ENCODE assay signal across 24 cellular contexts in the genomic region with DNA sequence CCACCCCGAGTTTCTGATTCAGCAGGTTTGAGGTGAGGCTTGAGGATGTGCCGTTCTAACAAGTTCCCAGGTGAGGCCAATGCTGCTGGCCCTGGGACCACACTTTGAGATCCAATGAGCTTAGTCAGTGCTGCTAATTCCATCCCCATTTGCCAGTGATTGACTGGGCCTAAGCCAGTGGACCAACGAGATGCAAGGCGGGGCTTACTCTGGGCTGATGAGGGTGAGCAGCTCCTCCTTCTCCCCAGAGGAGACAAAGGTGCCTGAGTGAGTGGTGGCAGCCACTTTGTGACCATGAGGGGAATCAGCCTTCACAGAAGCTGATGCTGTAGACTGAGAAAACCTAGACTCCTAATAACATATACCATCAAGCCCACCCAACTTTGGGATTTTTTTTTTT. TPM values are rescaled to one million over a fixed set of nuclear protein-coding genes. Genes with fewer than 3 reads are reported as not detected.
"Had no signal": no experiment of that assay in that cellular context is flagged by ENCODE, and none has a peak within 500 bp of the region (broad histone marks: within the 10 kb centered on the region; RNA-seq: fewer than 3 reads in every experiment).

No MANE protein-coding gene starts in this region.

- H3K9me3 Mint-ChIP-seq: activated CD4-positive, alpha-beta T cell treated with anti-CD3 and anti-CD28 coated beads, Interleukin-2, amount 10 ng/mL, durations not matched to agents 7 days and 5 days; activated naive CD4-positive, alpha-beta T cell treated with anti-CD3 and anti-CD28 coated beads for 36 hours; activated T-cell treated with anti-CD3 and anti-CD28 coated beads, Interleukin-2, amount 50 U/mL, for 24 hours; activated T-helper 2 cell treated with anti-CD3 and anti-CD28 coated beads, Interferon-gamma antibody, Interleukin-2, Interleukin-4, amounts not matched to agents 10 μg/mL and 5 μg/mL and 100 μg/mL, durations not matched to agents 14 hours and 24 hours and 36 hours; brain; central memory CD8-positive, alpha-beta T cell; immature natural killer cell; naive thymus-derived CD8-positive, alpha-beta T cell; stimulated activated naive CD8-positive, alpha-beta T cell treated with anti-CD3 and anti-CD28 coated beads, Interleukin-15, Interleukin-2, amounts not matched to agents 100 ng/mL and 50 ng/mL, for 24 hours had no signal

- H3K9me3 ChIP-seq: colonic mucosa, esophagus muscularis mucosa, psoas muscle, suprapubic skin, vagina had no signal

- H3K27ac ChIP-seq: esophagus muscularis mucosa, heart right ventricle, psoas muscle, suprapubic skin, vagina had no signal

- ATAC-seq: activated CD4-positive, CD25-positive, alpha-beta regulatory T cell treated with anti-CD3 and anti-CD28 coated beads, Interleukin-2, amount 50 U/mL, for 24 hours; activated CD8-positive, alpha-beta T cell treated with anti-CD3 and anti-CD28 coated beads, Interleukin-2, amount 10 ng/mL, durations not matched to agents 7 days and 5 days; heart right ventricle; naive thymus-derived CD8-positive, alpha-beta T cell; psoas muscle; right cardiac atrium had no signal

- DNase-seq: activated CD4-positive, alpha-beta T cell treated with anti-CD3 and anti-CD28 coated beads, Interleukin-2, amount 10 ng/mL, durations not matched to agents 7 days and 5 days; activated CD8-positive, alpha-beta T cell treated with anti-CD3 and anti-CD28 coated beads, Interleukin-2, amount 10 ng/mL, durations not matched to agents 7 days and 5 days; activated naive CD4-positive, alpha-beta T cell treated with anti-CD3 and anti-CD28 coated beads for 36 hours; activated T-cell treated with anti-CD3 and anti-CD28 coated beads, Interleukin-2, amount 50 U/mL, for 24 hours; anterior cingulate cortex; colonic mucosa; heart right ventricle; immature natural killer cell; naive thymus-derived CD8-positive, alpha-beta T cell; psoas muscle; right cardiac atrium; stimulated activated CD4-positive, alpha-beta T cell treated with anti-CD3 and anti-CD28 coated beads, Interleukin-2, amount 100 ng/mL, for 24 hours; T-helper 9 cell had no signal

- H3K4me1 Mint-ChIP-seq: brain, immature natural killer cell had no signal

- H3K36me3 ChIP-seq: colonic mucosa, esophagus muscularis mucosa, heart right ventricle, suprapubic skin, vagina had no signal

- H3K4me3 ChIP-seq: colonic mucosa, esophagus muscularis mucosa, heart right ventricle, psoas muscle, suprapubic skin, vagina had no signal

- H3K4me1 ChIP-seq: esophagus muscularis mucosa, heart right ventricle, psoas muscle, suprapubic skin, vagina had no signal

- H3K4me3 Mint-ChIP-seq: activated CD4-positive, alpha-beta T cell treated with anti-CD3 and anti-CD28 coated beads, Interleukin-2, amount 10 ng/mL, durations not matched to agents 7 days and 5 days; activated CD8-positive, alpha-beta T cell treated with anti-CD3 and anti-CD28 coated beads, Interleukin-2, amount 10 ng/mL, durations not matched to agents 7 days and 5 days; activated naive CD4-positive, alpha-beta T cell treated with anti-CD3 and anti-CD28 coated beads for 36 hours; activated T-cell treated with anti-CD3 and anti-CD28 coated beads, Interleukin-2, amount 50 U/mL, for 24 hours; brain; central memory CD8-positive, alpha-beta T cell; immature natural killer cell; naive thymus-derived CD8-positive, alpha-beta T cell; stimulated activated naive CD8-positive, alpha-beta T cell treated with anti-CD3 and anti-CD28 coated beads, Interleukin-15, Interleukin-2, amounts not matched to agents 100 ng/mL and 50 ng/mL, for 24 hours had no signal

- H3K27me3 ChIP-seq: colonic mucosa, suprapubic skin, vagina had no signal

- H3K27ac Mint-ChIP-seq: activated CD4-positive, alpha-beta T cell treated with anti-CD3 and anti-CD28 coated beads, Interleukin-2, amount 10 ng/mL, durations not matched to agents 7 days and 5 days; activated CD8-positive, alpha-beta T cell treated with anti-CD3 and anti-CD28 coated beads, Interleukin-2, amount 10 ng/mL, durations not matched to agents 7 days and 5 days; activated naive CD4-positive, alpha-beta T cell treated with anti-CD3 and anti-CD28 coated beads for 36 hours; activated T-cell treated with anti-CD3 and anti-CD28 coated beads, Interleukin-2, amount 50 U/mL, for 24 hours; activated T-helper 2 cell treated with anti-CD3 and anti-CD28 coated beads, Interferon-gamma antibody, Interleukin-2, Interleukin-4, amounts not matched to agents 10 μg/mL and 5 μg/mL and 100 μg/mL, durations not matched to agents 14 hours and 24 hours and 36 hours; brain; immature natural killer cell; stimulated activated naive CD8-positive, alpha-beta T cell treated with anti-CD3 and anti-CD28 coated beads, Interleukin-15, Interleukin-2, amounts not matched to agents 100 ng/mL and 50 ng/mL, for 24 hours had no signal

- H3K36me3 Mint-ChIP-seq: brain; immature natural killer cell; naive thymus-derived CD8-positive, alpha-beta T cell had no signal

- H3K27me3 Mint-ChIP-seq: activated CD4-positive, alpha-beta T cell treated with anti-CD3 and anti-CD28 coated beads, Interleukin-2, amount 10 ng/mL, durations not matched to agents 7 days and 5 days; activated T-cell treated with anti-CD3 and anti-CD28 coated beads, Interleukin-2, amount 50 U/mL, for 24 hours; central memory CD8-positive, alpha-beta T cell; naive thymus-derived CD8-positive, alpha-beta T cell had no signal

RNA-seq across cellular contexts. Expression of gene HNF1A, which starts 23.1 kb away (rescaled TPM):
- total RNA-seq: activated CD4-positive, alpha-beta T cell treated with anti-CD3 and anti-CD28 coated beads, Interleukin-2, amount 10 ng/mL, durations not matched to agents 7 days and 5 days; activated CD8-positive, alpha-beta T cell treated with anti-CD3 and anti-CD28 coated beads, Interleukin-2, amount 10 ng/mL, durations not matched to agents 7 days and 5 days; activated naive CD4-positive, alpha-beta T cell treated with anti-CD3 and anti-CD28 coated beads for 36 hours; activated T-helper 2 cell treated with anti-CD3 and anti-CD28 coated beads, Interferon-gamma antibody, Interleukin-2, Interleukin-4, amounts not matched to agents 10 μg/mL and 5 μg/mL and 100 μg/mL, durations not matched to agents 14 hours and 24 hours and 36 hours; esophagus muscularis mucosa; heart right ventricle; mesenteric fat pad; naive thymus-derived CD8-positive, alpha-beta T cell; osteocyte; psoas muscle; right cardiac atrium; skeletal muscle tissue; vagina had no signal
